Comparison of ENCODE assay signal across 24 cellular contexts in genomic region chr22:39238561-39238960, GRCh38. TPM values are rescaled to one million over a fixed set of nuclear protein-coding genes. Genes with fewer than 3 reads are reported as not detected.
DNase-seq lines count a peak whose midpoint lies in the region; ATAC-seq and TF ChIP-seq lines count a peak whose summit lies in the region.
"Had no signal": no experiment of that assay in that cellular context is flagged by ENCODE, and none has a peak within 500 bp of the region (broad histone marks: within the 10 kb centered on the region; RNA-seq: fewer than 3 reads in every experiment).

No MANE protein-coding gene starts in this region.

- no peaks in the 10 kb centered on the region for H3K9me3 Mint-ChIP-seq in stimulated activated memory B cell treated with anti-CD40 and anti-IgM and Interleukin-4, amounts not matched to agents 10 μg/mL and 1 μg/mL and 100 μg/mL, for 72 hours
- H3K9me3 Mint-ChIP-seq: mesothelial cell of epicardium; nephron progenitor cell; stimulated activated naive B cell treated with anti-CD40 and anti-IgM and Interleukin-4, amounts not matched to agents 10 μg/mL and 1 μg/mL and 100 μg/mL, for 72 hours had no signal

- no peak for TF ChIP-seq EP300 in upper lobe of left lung (IDR thresholded peaks at IDR 0.05)

- peaks cover 98% of the 10 kb centered on the region for H3K4me1 ChIP-seq in left ventricle myocardium inferior
- H3K4me1 ChIP-seq in prostate gland (replicated peaks), result peaks cover 36% of the 10 kb centered on the region
- peaks cover 94 to 100% (median 96%) of the 10 kb centered on the region in 4 donors for H3K4me1 ChIP-seq in upper lobe of left lung

- H3K4me3 ChIP-seq in left ventricle myocardium inferior, result peak overlapping the region; percentile 82
- no peak overlapping the region for H3K4me3 ChIP-seq in prostate gland
- peak overlapping the region in 1 of 4 donors; percentile 13 for H3K4me3 ChIP-seq in upper lobe of left lung
- H3K4me3 ChIP-seq: coronary artery, GM23248, upper lobe of right lung had no signal

- TF ChIP-seq POLR2A in prostate gland (IDR thresholded peaks at IDR 0.05) (no peak), upper lobe of left lung (IDR thresholded peaks at IDR 0.05) (no peak)

- H3K27me3 ChIP-seq in left ventricle myocardium inferior (ENCODE audit: low read depth) (no peaks in the 10 kb centered on the region), prostate gland (replicated peaks; ENCODE audit: insufficient read depth) (no peaks in the 10 kb centered on the region), upper lobe of left lung (peaks cover 0 to 7% (median 3%) of the 10 kb centered on the region in 4 donors)
- H3K27me3 ChIP-seq: upper lobe of right lung had no signal

- H3K27me3 Mint-ChIP-seq in stimulated activated memory B cell treated with anti-CD40 and anti-IgM and Interleukin-4, amounts not matched to agents 10 μg/mL and 1 μg/mL and 100 μg/mL, for 72 hours, result peaks cover 95% of the 10 kb centered on the region

- intact Hi-C loops in left ventricle myocardium inferior (cut with micrococcal nuclease), result loop anchor here (10.0 kb wide), 2 partner anchors 64 to 66 kb away; no protein-coding TSS in a partner anchor
- intact Hi-C loops in Right ventricle myocardium superior (cut with DNase I), result loop anchor here (5.0 kb wide), 1 partner anchor 74 kb away; no protein-coding TSS in a partner anchor
- intact Hi-C loops in prostate gland (cut with DNase I), result no loop called here

- peaks cover 84% of the 10 kb centered on the region for H3K4me1 Mint-ChIP-seq in stimulated activated memory B cell treated with anti-CD40 and anti-IgM and Interleukin-4, amounts not matched to agents 10 μg/mL and 1 μg/mL and 100 μg/mL, for 72 hours

- H3K4me3 Mint-ChIP-seq in stimulated activated memory B cell treated with anti-CD40 and anti-IgM and Interleukin-4, amounts not matched to agents 10 μg/mL and 1 μg/mL and 100 μg/mL, for 72 hours, result no peak overlapping the region
- H3K4me3 Mint-ChIP-seq: mesothelial cell of epicardium; nephron progenitor cell; stimulated activated naive B cell treated with anti-CD40 and anti-IgM and Interleukin-4, amounts not matched to agents 10 μg/mL and 1 μg/mL and 100 μg/mL, for 72 hours had no signal

- H3K27ac ChIP-seq in left ventricle myocardium inferior (replicated peaks), result peak overlapping the region; percentile 97
- peak overlapping the region; percentile 98 for H3K27ac ChIP-seq in VCaP
- H3K27ac ChIP-seq in prostate gland, result peak overlapping the region; percentile 88 to 89
- peak overlapping the region in 3 of 4 donors; percentile 37 to 92 (median 84) for H3K27ac ChIP-seq in upper lobe of left lung
- H3K27ac ChIP-seq: BLaER1, GM23248, HL-60 had no signal

- ATAC-seq in Right ventricle myocardium superior (ENCODE audit: poor library complexity), result no peak
- ATAC-seq in upper lobe of left lung (ENCODE audit: low FRiP score in 2 of 2), result no peak
- no peak for ATAC-seq in GM18498 (IDR thresholded peaks at IDR 0.05; ENCODE audit: unreplicated experiment)
- no peak for ATAC-seq in stimulated activated memory B cell treated with anti-CD40 and anti-IgM and Interleukin-4, amounts not matched to agents 10 μg/mL and 1 μg/mL and 100 μg/mL, for 72 hours
- ATAC-seq: HepG2; SK-N-SH treated with all-trans-retinoic acid at 6 μM for 48 hours; stimulated activated naive B cell treated with anti-CD40 and anti-IgM and Interleukin-4, amounts not matched to agents 10 μg/mL and 1 μg/mL and 100 μg/mL, for 72 hours; upper lobe of right lung had no signal

- no peak overlapping the region for H3K27ac Mint-ChIP-seq in stimulated activated memory B cell treated with anti-CD40 and anti-IgM and Interleukin-4, amounts not matched to agents 10 μg/mL and 1 μg/mL and 100 μg/mL, for 72 hours
- H3K27ac Mint-ChIP-seq: nephron progenitor cell; stimulated activated naive B cell treated with anti-CD40 and anti-IgM and Interleukin-4, amounts not matched to agents 10 μg/mL and 1 μg/mL and 100 μg/mL, for 72 hours had no signal

- DNase-seq in left ventricle myocardium inferior (no peak), Right ventricle myocardium superior (no peak), prostate gland (ENCODE audit: low spot score) (no peak), upper lobe of left lung (no peak), NCI-H510A treated with DMSO at 0.1 percent for 48 hours (lab: John Stamatoyannopoulos, UW) (no peak)
- DNase-seq: activated CD4-positive, alpha-beta T cell treated with anti-CD3 and anti-CD28 coated beads for 1 hour; activated naive CD4-positive, alpha-beta T cell treated with Interleukin-2 at 50 U/mL for 16 hours; activated T-cell treated with anti-CD3 and anti-CD28 coated beads, Interleukin-2, amount 50 U/mL, for 1 hour; GM23248; NCI-H1092; NCI-H187 treated with DMSO at 0.1 percent for 48 hours; nephron progenitor cell; stimulated activated CD4-positive, alpha-beta T cell treated with anti-CD3 and anti-CD28 coated beads, Interleukin-1b, Interleukin-23, amount 100 ng/mL, for 48 hours; stimulated activated naive B cell treated with anti-CD40 and anti-IgM and Interleukin-4, amounts not matched to agents 10 μg/mL and 1 μg/mL and 100 μg/mL, for 72 hours; upper lobe of right lung had no signal

- WGBS in prostate gland, result 81% methylated on average over 8 of the region's 8 CpGs
- WGBS in upper lobe of left lung, 2 donors, result 76 to 80% methylated on average over 4 to 8 of the region's 8 CpGs

- no peaks in the 10 kb centered on the region for H3K36me3 ChIP-seq in left ventricle myocardium inferior
- H3K36me3 ChIP-seq in prostate gland, result no peaks in the 10 kb centered on the region
- no peaks in the 10 kb centered on the region for H3K36me3 ChIP-seq in upper lobe of left lung
- H3K36me3 ChIP-seq: BLaER1, upper lobe of right lung had no signal

- H3K9me3 ChIP-seq in left ventricle myocardium inferior (replicated peaks) (no peaks in the 10 kb centered on the region), prostate gland (no peaks in the 10 kb centered on the region), upper lobe of left lung (no peaks in the 10 kb centered on the region)
- H3K9me3 ChIP-seq: upper lobe of right lung had no signal

- H3K36me3 Mint-ChIP-seq in stimulated activated memory B cell treated with anti-CD40 and anti-IgM and Interleukin-4, amounts not matched to agents 10 μg/mL and 1 μg/mL and 100 μg/mL, for 72 hours, result no peaks in the 10 kb centered on the region
- H3K36me3 Mint-ChIP-seq: mesothelial cell of epicardium had no signal

- no peak for TF ChIP-seq CTCF in left ventricle myocardium inferior (IDR thresholded peaks at IDR 0.05; ENCODE audit: borderline replicate concordance)
- no peak for TF ChIP-seq CTCF in VCaP (conservative IDR thresholded peaks at IDR 0.05)
- TF ChIP-seq CTCF in prostate gland (IDR thresholded peaks at IDR 0.05), result no peak
- TF ChIP-seq CTCF in upper lobe of left lung (IDR thresholded peaks at IDR 0.05), result no peak

RNA-seq across cellular contexts. Expression of gene PDGFB, which starts 6.2 kb away (rescaled TPM):
- total RNA-seq in left ventricle myocardium inferior (17.2 TPM), Right ventricle myocardium superior (16.2 TPM), prostate gland (10 to 100 TPM in 1 of 2 donors, 1 to 10 TPM in 1; 9.9 to 16.4 TPM), upper lobe of left lung (10 to 100 TPM; 15.4 to 41.7 (median 24.1) TPM)
- total RNA-seq: GM23248 had no signal
